ENCODE assay signal across 32 cellular contexts in the genomic region with DNA sequence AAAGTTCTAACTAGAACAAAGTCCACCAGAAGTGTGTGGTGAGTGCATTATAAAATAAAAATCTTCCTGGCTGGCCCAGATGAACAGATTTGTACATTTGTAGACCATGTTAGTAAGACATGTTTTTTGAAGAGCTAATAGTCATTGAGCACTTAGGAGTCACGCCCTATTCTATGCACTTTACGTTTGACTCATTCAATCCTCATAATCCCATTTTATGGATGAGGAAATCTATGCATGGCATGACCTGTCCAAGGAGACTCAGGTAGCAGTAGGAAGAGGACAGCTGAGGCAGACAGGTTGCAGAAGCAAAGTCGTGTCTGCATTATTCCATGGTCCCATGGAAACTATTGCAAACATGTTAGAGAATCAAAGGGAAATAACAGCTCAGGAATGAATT. TPM values are rescaled to one million over a fixed set of nuclear protein-coding genes. Genes with fewer than 3 reads are reported as not detected.
"Had no signal": no experiment of that assay in that cellular context is flagged by ENCODE, and none has a peak within 500 bp of the region (broad histone marks: within the 10 kb centered on the region; RNA-seq: fewer than 3 reads in every experiment).

No MANE protein-coding gene starts in this region.

- H3K9me3 ChIP-seq: esophagus muscularis mucosa, gastroesophageal sphincter, heart right ventricle had no signal

- H3K27ac ChIP-seq: brain microvascular endothelial cell, esophagus muscularis mucosa, gastroesophageal sphincter, heart right ventricle, VCaP had no signal

- H3K27me3 ChIP-seq: esophagus muscularis mucosa, gastroesophageal sphincter had no signal

- DNase-seq: activated CD4-positive, alpha-beta T cell treated with anti-CD3 and anti-CD28 coated beads, Interleukin-2, amount 50 U/mL, for 1 hour; activated CD4-positive, alpha-beta T cell treated with anti-CD3 and anti-CD28 coated beads, Interleukin-2, amount 50 U/mL, for 48 hours; activated CD8-positive, alpha-beta memory T cell treated with anti-CD3 and anti-CD28 coated beads for 24 hours; activated CD8-positive, alpha-beta T cell treated with anti-CD3 and anti-CD28 coated beads for 36 hours; activated effector memory CD4-positive, alpha-beta T cell treated with Interleukin-2 at 50 U/mL for 16 hours; activated gamma-delta T cell treated with Interleukin-2 at 50 U/mL for 16 hours; activated naive CD4-positive, alpha-beta T cell treated with anti-CD3 and anti-CD28 coated beads, Interleukin-2, amount 50 U/mL, for 16 hours; activated naive CD4-positive, alpha-beta T cell treated with Interleukin-2 at 50 U/mL for 16 hours; activated T-cell treated with anti-CD3 and anti-CD28 coated beads, Interleukin-2, amount 50 U/mL, for 4 hours; amniotic stem cell; anterior cingulate cortex; brain microvascular endothelial cell; caudate nucleus; cortex of kidney; dermis blood vessel endothelial cell; effector CD4-positive, alpha-beta T cell; effector memory CD8-positive, alpha-beta T cell; foreskin melanocyte; heart right ventricle; T-helper 1 cell; T-helper 17 cell had no signal

- H3K4me1 ChIP-seq: esophagus muscularis mucosa, gastroesophageal sphincter, heart right ventricle had no signal

- H3K36me3 ChIP-seq: brain microvascular endothelial cell, esophagus muscularis mucosa, gastroesophageal sphincter, heart right ventricle had no signal

- FAIRE-seq: astrocyte, colon, endometrium, endothelial cell of umbilical vein, TTC549 had no signal

- H3K4me3 ChIP-seq: esophagus muscularis mucosa, gastroesophageal sphincter, heart right ventricle had no signal

- ATAC-seq: activated CD8-positive, alpha-beta T cell treated with anti-CD3 and anti-CD28 coated beads for 36 hours; activated T-cell treated with anti-CD3 and anti-CD28 coated beads, Interleukin-2, amount 50 U/mL, for 4 hours; activated T-helper 17 cell treated with anti-CD3 and anti-CD28 coated beads, Interleukin-2, amount 50 U/mL, for 72 hours; effector memory CD8-positive, alpha-beta T cell; gastroesophageal sphincter; heart right ventricle; T-helper 17 cell; WTC11 had no signal

RNA-seq across cellular contexts. Expression of a gene that starts 30.3 kb away (rescaled TPM):
- total RNA-seq: chondrocyte, endothelial cell of umbilical vein had no signal
- polyA plus RNA-seq: endothelial cell of umbilical vein had no signal
